In the genomic region with DNA sequence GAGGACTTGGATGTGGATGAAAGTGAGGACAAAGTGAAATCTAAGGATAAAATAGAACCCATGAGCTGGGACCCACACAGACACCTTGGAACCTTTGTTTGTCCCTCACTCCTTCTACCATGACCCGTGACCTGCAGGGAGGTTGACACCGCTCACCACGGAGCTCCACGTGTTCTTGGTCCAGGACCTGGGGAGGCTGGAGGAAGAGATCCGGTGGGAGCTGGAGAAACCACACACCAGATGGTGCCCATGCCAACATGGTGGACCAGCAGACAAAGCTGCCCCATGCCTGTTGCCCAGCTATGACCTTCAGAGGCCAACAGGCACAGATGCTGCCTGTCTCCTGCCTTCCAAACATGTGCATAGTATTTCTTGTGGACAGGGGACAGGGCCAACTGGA, we compare ENCODE assay signal across 15 cellular contexts.
DNase-seq lines count a peak whose midpoint lies in the region; ATAC-seq and TF ChIP-seq lines count a peak whose summit lies in the region.
"Had no signal": no experiment of that assay in that cellular context is flagged by ENCODE, and none has a peak within 500 bp of the region (broad histone marks: within the 10 kb centered on the region; RNA-seq: fewer than 3 reads in every experiment).

No MANE protein-coding gene starts in this region.

- H3K36me3 ChIP-seq in sigmoid colon: no peaks in the 10 kb centered on the region
- H3K36me3 ChIP-seq: BE2C had no signal

- ATAC-seq in GM21786 (IDR thresholded peaks at IDR 0.05; ENCODE audit: unreplicated experiment): no peak
- ATAC-seq in HG02623 (IDR thresholded peaks at IDR 0.05; ENCODE audit: unreplicated experiment): no peak
- ATAC-seq: GM23338, HepG2 had no signal

- TF ChIP-seq CTCF in coronary artery (IDR thresholded peaks at IDR 0.05): no peak
- TF ChIP-seq CTCF in sigmoid colon (IDR thresholded peaks at IDR 0.05): no peak

- TF ChIP-seq EP300 in sigmoid colon (IDR thresholded peaks at IDR 0.05): no peak

- no peak overlapping the region for H3K27ac ChIP-seq in coronary artery
- H3K27ac ChIP-seq in sigmoid colon: no peak overlapping the region

- intact Hi-C loops in sigmoid colon (cut with DNase I): no loop called here

- peaks cover 0 to 5% (median 3%) of the 10 kb centered on the region in 3 donors for H3K27me3 ChIP-seq in sigmoid colon
- H3K27me3 ChIP-seq: BE2C had no signal

- WGBS in sigmoid colon, 2 donors: 91% methylated on average over 5 of the region's 5 CpGs

- H3K4me3 ChIP-seq in coronary artery: no peak overlapping the region
- H3K4me3 ChIP-seq in sigmoid colon: no peak overlapping the region
- H3K4me3 ChIP-seq: GM23338 had no signal

- DNase-seq in coronary artery (ENCODE audit: low spot score) (peak; percentile 49), islet precursor cell (peak; percentile 15), sigmoid colon (peak; percentile 25), AG20443 (ENCODE audit: low spot score) (no peak)
- DNase-seq: BE2C; C1 segment of cervical spinal cord; CD4-positive, CD25-positive, alpha-beta regulatory T cell; CD8-positive, alpha-beta memory T cell; COR-L47; DMS 273 treated with DMSO at 0.1 percent for 48 hours; H7 had no signal

- no peaks in the 10 kb centered on the region for H3K4me1 ChIP-seq in sigmoid colon
- H3K4me1 ChIP-seq: BE2C had no signal

- no peak for TF ChIP-seq POLR2A in sigmoid colon (IDR thresholded peaks at IDR 0.05)

- no peaks in the 10 kb centered on the region for H3K9me3 ChIP-seq in sigmoid colon
- H3K9me3 ChIP-seq: BE2C had no signal
